Comparison of ENCODE assay signal across 1 cellular context in genomic region chr5:142287973-142288313, GRCh38.
TF ChIP-seq lines count a peak whose summit lies in the region.

No MANE protein-coding gene starts in this region.

TF ChIP-seq in GM23338, 12 proteins besides CTCF, POLR2A, EP300 and RAD21 (continued from another document):
- TF ChIP-seq, protein P1, sequence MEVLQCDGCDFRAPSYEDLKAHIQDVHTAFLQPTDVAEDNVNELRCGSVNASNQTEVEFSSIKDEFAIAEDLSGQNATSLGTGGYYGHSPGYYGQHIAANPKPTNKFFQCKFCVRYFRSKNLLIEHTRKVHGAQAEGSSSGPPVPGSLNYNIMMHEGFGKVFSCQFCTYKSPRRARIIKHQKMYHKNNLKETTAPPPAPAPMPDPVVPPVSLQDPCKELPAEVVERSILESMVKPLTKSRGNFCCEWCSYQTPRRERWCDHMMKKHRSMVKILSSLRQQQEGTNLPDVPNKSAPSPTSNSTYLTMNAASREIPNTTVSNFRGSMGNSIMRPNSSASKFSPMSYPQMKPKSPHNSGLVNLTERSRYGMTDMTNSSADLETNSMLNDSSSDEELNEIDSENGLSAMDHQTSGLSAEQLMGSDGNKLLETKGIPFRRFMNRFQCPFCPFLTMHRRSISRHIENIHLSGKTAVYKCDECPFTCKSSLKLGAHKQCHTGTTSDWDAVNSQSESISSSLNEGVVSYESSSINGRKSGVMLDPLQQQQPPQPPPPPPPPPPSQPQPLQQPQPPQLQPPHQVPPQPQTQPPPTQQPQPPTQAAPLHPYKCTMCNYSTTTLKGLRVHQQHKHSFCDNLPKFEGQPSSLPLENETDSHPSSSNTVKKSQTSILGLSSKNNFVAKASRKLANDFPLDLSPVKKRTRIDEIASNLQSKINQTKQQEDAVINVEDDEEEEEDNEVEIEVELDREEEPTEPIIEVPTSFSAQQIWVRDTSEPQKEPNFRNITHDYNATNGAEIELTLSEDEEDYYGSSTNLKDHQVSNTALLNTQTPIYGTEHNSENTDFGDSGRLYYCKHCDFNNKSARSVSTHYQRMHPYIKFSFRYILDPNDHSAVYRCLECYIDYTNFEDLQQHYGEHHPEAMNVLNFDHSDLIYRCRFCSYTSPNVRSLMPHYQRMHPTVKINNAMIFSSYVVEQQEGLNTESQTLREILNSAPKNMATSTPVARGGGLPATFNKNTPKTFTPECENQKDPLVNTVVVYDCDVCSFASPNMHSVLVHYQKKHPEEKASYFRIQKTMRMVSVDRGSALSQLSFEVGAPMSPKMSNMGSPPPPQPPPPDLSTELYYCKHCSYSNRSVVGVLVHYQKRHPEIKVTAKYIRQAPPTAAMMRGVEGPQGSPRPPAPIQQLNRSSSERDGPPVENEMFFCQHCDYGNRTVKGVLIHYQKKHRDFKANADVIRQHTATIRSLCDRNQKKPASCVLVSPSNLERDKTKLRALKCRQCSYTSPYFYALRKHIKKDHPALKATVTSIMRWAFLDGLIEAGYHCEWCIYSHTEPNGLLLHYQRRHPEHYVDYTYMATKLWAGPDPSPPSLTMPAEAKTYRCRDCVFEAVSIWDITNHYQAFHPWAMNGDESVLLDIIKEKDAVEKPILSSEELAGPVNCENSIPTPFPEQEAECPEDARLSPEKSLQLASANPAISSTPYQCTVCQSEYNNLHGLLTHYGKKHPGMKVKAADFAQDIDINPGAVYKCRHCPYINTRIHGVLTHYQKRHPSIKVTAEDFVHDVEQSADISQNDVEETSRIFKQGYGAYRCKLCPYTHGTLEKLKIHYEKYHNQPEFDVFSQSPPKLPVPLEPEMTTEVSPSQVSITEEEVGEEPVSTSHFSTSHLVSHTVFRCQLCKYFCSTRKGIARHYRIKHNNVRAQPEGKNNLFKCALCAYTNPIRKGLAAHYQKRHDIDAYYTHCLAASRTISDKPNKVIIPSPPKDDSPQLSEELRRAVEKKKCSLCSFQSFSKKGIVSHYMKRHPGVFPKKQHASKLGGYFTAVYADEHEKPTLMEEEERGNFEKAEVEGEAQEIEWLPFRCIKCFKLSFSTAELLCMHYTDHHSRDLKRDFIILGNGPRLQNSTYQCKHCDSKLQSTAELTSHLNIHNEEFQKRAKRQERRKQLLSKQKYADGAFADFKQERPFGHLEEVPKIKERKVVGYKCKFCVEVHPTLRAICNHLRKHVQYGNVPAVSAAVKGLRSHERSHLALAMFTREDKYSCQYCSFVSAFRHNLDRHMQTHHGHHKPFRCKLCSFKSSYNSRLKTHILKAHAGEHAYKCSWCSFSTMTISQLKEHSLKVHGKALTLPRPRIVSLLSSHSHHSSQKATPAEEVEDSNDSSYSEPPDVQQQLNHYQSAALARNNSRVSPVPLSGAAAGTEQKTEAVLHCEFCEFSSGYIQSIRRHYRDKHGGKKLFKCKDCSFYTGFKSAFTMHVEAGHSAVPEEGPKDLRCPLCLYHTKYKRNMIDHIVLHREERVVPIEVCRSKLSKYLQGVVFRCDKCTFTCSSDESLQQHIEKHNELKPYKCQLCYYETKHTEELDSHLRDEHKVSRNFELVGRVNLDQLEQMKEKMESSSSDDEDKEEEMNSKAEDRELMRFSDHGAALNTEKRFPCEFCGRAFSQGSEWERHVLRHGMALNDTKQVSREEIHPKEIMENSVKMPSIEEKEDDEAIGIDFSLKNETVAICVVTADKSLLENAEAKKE (CRISPR knock-in tag; IDR thresholded peaks at IDR 0.05), result no peak
- TF ChIP-seq REST (IDR thresholded peaks at IDR 0.05; ENCODE audit: unreplicated experiment), result no peak
- no peak for TF ChIP-seq ZNF331 (CRISPR knock-in tag; IDR thresholded peaks at IDR 0.05; ENCODE audit: low read depth)
- no peak for TF ChIP-seq JUNB (IDR thresholded peaks at IDR 0.05; ENCODE audit: unreplicated experiment)
- TF ChIP-seq CREB1 (CRISPR knock-in tag; IDR thresholded peaks at IDR 0.05; ENCODE audit: low read depth), result no peak
- TF ChIP-seq EZH2 (IDR thresholded peaks at IDR 0.05; ENCODE audit: low read depth, unreplicated experiment), result no peak
- no peak for TF ChIP-seq EZH2phosphoT487 (IDR thresholded peaks at IDR 0.05; ENCODE audit: unreplicated experiment)
- no peak for TF ChIP-seq ZNF114 (CRISPR knock-in tag; IDR thresholded peaks at IDR 0.05)
- TF ChIP-seq ETS1 (IDR thresholded peaks at IDR 0.05), result no peak
- TF ChIP-seq POLR2AphosphoS5 (IDR thresholded peaks at IDR 0.05; ENCODE audit: low read depth), result no peak
- TF ChIP-seq NANOG (IDR thresholded peaks at IDR 0.05; ENCODE audit: borderline replicate concordance), result no peak
